1 cellular context compared by ENCODE assay signal in genomic region chr11:45517171-45517770, GRCh38.
TF ChIP-seq lines count a peak whose summit lies in the region.

No MANE protein-coding gene starts in this region.

TF ChIP-seq in GM23338, 12 proteins besides CTCF, POLR2A, EP300 and RAD21 (continued from another document):
- no peak for TF ChIP-seq REST (IDR thresholded peaks at IDR 0.05; ENCODE audit: unreplicated experiment)
- no peak for TF ChIP-seq NANOG (IDR thresholded peaks at IDR 0.05; ENCODE audit: borderline replicate concordance)
- no peak for TF ChIP-seq JUNB (IDR thresholded peaks at IDR 0.05; ENCODE audit: unreplicated experiment)
- no peak for TF ChIP-seq EZH2 (IDR thresholded peaks at IDR 0.05; ENCODE audit: low read depth, unreplicated experiment)
